ENCODE assay signal across 1 cellular context in the genomic region with DNA sequence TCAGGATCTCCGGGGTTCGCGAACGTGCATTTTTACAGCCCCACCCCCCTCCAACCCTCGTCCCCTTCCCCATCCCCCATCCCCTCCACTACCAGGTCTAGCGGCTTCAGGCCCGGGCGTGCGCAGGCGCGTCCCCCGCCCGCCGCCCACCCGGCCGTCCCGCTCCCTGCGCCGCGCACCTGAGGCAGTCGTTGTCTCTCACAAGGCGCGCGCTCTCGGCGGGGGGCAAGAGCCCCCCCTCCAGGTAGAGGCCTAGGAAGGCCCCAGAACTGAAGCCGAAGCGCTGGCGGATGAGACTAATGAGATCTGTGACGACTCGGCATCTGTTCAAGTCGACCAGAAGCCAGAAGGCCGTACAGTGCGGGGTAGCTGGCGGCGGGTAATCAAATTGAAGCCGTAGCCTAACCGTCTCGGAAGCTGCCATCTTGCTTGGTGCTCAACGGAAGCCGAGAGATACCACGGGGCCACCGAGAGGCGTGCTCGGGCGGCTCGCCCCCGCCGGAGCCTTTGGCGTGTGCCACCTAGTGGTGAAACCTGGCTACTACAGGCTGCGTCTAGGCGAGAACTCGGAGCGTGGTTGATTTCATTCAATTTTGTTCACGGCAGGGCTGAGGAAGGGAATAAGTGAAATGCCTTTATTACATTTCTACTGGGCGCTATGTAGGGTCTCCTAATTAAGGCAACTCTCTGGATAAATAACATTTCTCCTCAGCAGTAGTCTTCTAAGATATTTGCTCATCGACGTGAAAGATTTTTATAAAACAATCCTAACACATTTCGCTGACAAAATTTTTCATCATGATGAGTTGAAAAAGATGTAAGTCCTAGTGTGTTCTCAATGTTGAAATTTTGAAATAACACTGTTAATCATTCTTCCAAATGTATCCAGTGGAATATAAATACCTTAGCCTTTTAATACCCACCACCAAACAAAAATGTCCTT.
TF ChIP-seq lines count a peak whose summit lies in the region.

A gene with protein sequence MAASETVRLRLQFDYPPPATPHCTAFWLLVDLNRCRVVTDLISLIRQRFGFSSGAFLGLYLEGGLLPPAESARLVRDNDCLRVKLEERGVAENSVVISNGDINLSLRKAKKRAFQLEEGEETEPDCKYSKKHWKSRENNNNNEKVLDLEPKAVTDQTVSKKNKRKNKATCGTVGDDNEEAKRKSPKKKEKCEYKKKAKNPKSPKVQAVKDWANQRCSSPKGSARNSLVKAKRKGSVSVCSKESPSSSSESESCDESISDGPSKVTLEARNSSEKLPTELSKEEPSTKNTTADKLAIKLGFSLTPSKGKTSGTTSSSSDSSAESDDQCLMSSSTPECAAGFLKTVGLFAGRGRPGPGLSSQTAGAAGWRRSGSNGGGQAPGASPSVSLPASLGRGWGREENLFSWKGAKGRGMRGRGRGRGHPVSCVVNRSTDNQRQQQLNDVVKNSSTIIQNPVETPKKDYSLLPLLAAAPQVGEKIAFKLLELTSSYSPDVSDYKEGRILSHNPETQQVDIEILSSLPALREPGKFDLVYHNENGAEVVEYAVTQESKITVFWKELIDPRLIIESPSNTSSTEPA (minus strand): TSS at position 455 of the 943 bp plus-strand sequence. CDS start 31 bp downstream, at position 424.

TF ChIP-seq in GM12878, 131 proteins besides CTCF, POLR2A, EP300 and RAD21 (continued from another document and continues in another):
- 0 out of 2 replicates have a peak, but pooled peaks have one; percentile 46 for TF ChIP-seq ZBED1 (IDR thresholded peaks at IDR 0.05; ENCODE audit: borderline replicate concordance)
- peak; percentile 20; the same call in 1 of the 2 replicates for TF ChIP-seq GABPA (IDR thresholded peaks at IDR 0.05; ENCODE audit: low read depth)
- TF ChIP-seq, protein P1, sequence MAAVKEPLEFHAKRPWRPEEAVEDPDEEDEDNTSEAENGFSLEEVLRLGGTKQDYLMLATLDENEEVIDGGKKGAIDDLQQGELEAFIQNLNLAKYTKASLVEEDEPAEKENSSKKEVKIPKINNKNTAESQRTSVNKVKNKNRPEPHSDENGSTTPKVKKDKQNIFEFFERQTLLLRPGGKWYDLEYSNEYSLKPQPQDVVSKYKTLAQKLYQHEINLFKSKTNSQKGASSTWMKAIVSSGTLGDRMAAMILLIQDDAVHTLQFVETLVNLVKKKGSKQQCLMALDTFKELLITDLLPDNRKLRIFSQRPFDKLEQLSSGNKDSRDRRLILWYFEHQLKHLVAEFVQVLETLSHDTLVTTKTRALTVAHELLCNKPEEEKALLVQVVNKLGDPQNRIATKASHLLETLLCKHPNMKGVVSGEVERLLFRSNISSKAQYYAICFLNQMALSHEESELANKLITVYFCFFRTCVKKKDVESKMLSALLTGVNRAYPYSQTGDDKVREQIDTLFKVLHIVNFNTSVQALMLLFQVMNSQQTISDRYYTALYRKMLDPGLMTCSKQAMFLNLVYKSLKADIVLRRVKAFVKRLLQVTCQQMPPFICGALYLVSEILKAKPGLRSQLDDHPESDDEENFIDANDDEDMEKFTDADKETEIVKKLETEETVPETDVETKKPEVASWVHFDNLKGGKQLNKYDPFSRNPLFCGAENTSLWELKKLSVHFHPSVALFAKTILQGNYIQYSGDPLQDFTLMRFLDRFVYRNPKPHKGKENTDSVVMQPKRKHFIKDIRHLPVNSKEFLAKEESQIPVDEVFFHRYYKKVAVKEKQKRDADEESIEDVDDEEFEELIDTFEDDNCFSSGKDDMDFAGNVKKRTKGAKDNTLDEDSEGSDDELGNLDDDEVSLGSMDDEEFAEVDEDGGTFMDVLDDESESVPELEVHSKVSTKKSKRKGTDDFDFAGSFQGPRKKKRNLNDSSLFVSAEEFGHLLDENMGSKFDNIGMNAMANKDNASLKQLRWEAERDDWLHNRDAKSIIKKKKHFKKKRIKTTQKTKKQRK (IDR thresholded peaks at IDR 0.05; ENCODE audit: low read depth, low read length) = no peak
- TF ChIP-seq ZNF217 (IDR thresholded peaks at IDR 0.05) = no peak
- TF ChIP-seq CHD2 (IDR thresholded peaks at IDR 0.05; ENCODE audit: borderline replicate concordance, low read depth, low read length) = 0 out of 2 replicates have a peak, but pooled peaks have one; percentile 22
- TF ChIP-seq NR2C1 (IDR thresholded peaks at IDR 0.05) = no peak
- no peak for TF ChIP-seq SRF (IDR thresholded peaks at IDR 0.05; ENCODE audit: low read depth in 2 of 2, low read length in 2 of 2)
- TF ChIP-seq NR2C2 (IDR thresholded peaks at IDR 0.05; ENCODE audit: borderline replicate concordance, control insufficient read depth, insufficient read length, low read depth) = no peak
- TF ChIP-seq, protein P2, sequence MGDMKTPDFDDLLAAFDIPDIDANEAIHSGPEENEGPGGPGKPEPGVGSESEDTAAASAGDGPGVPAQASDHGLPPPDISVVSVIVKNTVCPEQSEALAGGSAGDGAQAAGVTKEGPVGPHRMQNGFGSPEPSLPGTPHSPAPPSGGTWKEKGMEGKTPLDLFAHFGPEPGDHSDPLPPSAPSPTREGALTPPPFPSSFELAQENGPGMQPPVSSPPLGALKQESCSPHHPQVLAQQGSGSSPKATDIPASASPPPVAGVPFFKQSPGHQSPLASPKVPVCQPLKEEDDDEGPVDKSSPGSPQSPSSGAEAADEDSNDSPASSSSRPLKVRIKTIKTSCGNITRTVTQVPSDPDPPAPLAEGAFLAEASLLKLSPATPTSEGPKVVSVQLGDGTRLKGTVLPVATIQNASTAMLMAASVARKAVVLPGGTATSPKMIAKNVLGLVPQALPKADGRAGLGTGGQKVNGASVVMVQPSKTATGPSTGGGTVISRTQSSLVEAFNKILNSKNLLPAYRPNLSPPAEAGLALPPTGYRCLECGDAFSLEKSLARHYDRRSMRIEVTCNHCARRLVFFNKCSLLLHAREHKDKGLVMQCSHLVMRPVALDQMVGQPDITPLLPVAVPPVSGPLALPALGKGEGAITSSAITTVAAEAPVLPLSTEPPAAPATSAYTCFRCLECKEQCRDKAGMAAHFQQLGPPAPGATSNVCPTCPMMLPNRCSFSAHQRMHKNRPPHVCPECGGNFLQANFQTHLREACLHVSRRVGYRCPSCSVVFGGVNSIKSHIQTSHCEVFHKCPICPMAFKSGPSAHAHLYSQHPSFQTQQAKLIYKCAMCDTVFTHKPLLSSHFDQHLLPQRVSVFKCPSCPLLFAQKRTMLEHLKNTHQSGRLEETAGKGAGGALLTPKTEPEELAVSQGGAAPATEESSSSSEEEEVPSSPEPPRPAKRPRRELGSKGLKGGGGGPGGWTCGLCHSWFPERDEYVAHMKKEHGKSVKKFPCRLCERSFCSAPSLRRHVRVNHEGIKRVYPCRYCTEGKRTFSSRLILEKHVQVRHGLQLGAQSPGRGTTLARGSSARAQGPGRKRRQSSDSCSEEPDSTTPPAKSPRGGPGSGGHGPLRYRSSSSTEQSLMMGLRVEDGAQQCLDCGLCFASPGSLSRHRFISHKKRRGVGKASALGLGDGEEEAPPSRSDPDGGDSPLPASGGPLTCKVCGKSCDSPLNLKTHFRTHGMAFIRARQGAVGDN (IDR thresholded peaks at IDR 0.05) = no peak
- TF ChIP-seq CEBPB (IDR thresholded peaks at IDR 0.05; ENCODE audit: borderline replicate concordance in 1 of 2, low read depth in 2 of 2, low read length in 2 of 2) = no peak
- TF ChIP-seq ESRRA (IDR thresholded peaks at IDR 0.05; ENCODE audit: low read length) = peak; percentile 79; the same call in 1 of the 2 replicates
- 0 out of 2 replicates have a peak, but pooled peaks have one; percentile 48 for TF ChIP-seq BACH1 (IDR thresholded peaks at IDR 0.05; ENCODE audit: borderline replicate concordance)
- TF ChIP-seq, protein P3, sequence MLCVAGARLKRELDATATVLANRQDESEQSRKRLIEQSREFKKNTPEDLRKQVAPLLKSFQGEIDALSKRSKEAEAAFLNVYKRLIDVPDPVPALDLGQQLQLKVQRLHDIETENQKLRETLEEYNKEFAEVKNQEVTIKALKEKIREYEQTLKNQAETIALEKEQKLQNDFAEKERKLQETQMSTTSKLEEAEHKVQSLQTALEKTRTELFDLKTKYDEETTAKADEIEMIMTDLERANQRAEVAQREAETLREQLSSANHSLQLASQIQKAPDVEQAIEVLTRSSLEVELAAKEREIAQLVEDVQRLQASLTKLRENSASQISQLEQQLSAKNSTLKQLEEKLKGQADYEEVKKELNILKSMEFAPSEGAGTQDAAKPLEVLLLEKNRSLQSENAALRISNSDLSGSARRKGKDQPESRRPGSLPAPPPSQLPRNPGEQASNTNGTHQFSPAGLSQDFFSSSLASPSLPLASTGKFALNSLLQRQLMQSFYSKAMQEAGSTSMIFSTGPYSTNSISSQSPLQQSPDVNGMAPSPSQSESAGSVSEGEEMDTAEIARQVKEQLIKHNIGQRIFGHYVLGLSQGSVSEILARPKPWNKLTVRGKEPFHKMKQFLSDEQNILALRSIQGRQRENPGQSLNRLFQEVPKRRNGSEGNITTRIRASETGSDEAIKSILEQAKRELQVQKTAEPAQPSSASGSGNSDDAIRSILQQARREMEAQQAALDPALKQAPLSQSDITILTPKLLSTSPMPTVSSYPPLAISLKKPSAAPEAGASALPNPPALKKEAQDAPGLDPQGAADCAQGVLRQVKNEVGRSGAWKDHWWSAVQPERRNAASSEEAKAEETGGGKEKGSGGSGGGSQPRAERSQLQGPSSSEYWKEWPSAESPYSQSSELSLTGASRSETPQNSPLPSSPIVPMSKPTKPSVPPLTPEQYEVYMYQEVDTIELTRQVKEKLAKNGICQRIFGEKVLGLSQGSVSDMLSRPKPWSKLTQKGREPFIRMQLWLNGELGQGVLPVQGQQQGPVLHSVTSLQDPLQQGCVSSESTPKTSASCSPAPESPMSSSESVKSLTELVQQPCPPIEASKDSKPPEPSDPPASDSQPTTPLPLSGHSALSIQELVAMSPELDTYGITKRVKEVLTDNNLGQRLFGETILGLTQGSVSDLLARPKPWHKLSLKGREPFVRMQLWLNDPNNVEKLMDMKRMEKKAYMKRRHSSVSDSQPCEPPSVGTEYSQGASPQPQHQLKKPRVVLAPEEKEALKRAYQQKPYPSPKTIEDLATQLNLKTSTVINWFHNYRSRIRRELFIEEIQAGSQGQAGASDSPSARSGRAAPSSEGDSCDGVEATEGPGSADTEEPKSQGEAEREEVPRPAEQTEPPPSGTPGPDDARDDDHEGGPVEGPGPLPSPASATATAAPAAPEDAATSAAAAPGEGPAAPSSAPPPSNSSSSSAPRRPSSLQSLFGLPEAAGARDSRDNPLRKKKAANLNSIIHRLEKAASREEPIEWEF (IDR thresholded peaks at IDR 0.05; ENCODE audit: insufficient replicate concordance, low read depth, low read length) = no peak
- TF ChIP-seq, protein P4, sequence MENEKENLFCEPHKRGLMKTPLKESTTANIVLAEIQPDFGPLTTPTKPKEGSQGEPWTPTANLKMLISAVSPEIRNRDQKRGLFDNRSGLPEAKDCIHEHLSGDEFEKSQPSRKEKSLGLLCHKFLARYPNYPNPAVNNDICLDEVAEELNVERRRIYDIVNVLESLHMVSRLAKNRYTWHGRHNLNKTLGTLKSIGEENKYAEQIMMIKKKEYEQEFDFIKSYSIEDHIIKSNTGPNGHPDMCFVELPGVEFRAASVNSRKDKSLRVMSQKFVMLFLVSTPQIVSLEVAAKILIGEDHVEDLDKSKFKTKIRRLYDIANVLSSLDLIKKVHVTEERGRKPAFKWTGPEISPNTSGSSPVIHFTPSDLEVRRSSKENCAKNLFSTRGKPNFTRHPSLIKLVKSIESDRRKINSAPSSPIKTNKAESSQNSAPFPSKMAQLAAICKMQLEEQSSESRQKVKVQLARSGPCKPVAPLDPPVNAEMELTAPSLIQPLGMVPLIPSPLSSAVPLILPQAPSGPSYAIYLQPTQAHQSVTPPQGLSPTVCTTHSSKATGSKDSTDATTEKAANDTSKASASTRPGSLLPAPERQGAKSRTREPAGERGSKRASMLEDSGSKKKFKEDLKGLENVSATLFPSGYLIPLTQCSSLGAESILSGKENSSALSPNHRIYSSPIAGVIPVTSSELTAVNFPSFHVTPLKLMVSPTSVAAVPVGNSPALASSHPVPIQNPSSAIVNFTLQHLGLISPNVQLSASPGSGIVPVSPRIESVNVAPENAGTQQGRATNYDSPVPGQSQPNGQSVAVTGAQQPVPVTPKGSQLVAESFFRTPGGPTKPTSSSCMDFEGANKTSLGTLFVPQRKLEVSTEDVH (IDR thresholded peaks at IDR 0.05; ENCODE audit: low read depth, partially characterized antibody) = peak; percentile 59
- no peak for TF ChIP-seq ETV6 (conservative IDR thresholded peaks at IDR 0.05 in 1 of 2, IDR thresholded peaks at IDR 0.05 in 1 of 2; ENCODE audit: borderline replicate concordance in 1 of 2, low read depth in 1 of 2)
- TF ChIP-seq JUNB (IDR thresholded peaks at IDR 0.05) = no peak
- no peak for TF ChIP-seq MTA3 (IDR thresholded peaks at IDR 0.05; ENCODE audit: borderline replicate concordance, low read length)
- peak; percentile 70 for TF ChIP-seq GATAD2B (conservative IDR thresholded peaks at IDR 0.05; ENCODE audit: low read depth)
- TF ChIP-seq POU2F2 (IDR thresholded peaks at IDR 0.05; ENCODE audit: borderline replicate concordance, low read depth, low read length) = peak; percentile 70; the same call in 2 of the 3 replicates
- TF ChIP-seq NFIC (IDR thresholded peaks at IDR 0.05; ENCODE audit: low read depth, low read length) = no peak
- no peak for TF ChIP-seq SUPT20H (IDR thresholded peaks at IDR 0.05; ENCODE audit: borderline replicate concordance, control insufficient read depth, low read depth, low read length)
- TF ChIP-seq, protein P5, sequence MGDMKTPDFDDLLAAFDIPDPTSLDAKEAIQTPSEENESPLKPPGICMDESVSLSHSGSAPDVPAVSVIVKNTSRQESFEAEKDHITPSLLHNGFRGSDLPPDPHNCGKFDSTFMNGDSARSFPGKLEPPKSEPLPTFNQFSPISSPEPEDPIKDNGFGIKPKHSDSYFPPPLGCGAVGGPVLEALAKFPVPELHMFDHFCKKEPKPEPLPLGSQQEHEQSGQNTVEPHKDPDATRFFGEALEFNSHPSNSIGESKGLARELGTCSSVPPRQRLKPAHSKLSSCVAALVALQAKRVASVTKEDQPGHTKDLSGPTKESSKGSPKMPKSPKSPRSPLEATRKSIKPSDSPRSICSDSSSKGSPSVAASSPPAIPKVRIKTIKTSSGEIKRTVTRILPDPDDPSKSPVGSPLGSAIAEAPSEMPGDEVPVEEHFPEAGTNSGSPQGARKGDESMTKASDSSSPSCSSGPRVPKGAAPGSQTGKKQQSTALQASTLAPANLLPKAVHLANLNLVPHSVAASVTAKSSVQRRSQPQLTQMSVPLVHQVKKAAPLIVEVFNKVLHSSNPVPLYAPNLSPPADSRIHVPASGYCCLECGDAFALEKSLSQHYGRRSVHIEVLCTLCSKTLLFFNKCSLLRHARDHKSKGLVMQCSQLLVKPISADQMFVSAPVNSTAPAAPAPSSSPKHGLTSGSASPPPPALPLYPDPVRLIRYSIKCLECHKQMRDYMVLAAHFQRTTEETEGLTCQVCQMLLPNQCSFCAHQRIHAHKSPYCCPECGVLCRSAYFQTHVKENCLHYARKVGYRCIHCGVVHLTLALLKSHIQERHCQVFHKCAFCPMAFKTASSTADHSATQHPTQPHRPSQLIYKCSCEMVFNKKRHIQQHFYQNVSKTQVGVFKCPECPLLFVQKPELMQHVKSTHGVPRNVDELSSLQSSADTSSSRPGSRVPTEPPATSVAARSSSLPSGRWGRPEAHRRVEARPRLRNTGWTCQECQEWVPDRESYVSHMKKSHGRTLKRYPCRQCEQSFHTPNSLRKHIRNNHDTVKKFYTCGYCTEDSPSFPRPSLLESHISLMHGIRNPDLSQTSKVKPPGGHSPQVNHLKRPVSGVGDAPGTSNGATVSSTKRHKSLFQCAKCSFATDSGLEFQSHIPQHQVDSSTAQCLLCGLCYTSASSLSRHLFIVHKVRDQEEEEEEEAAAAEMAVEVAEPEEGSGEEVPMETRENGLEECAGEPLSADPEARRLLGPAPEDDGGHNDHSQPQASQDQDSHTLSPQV (IDR thresholded peaks at IDR 0.05) = no peak
- TF ChIP-seq KLF5 (IDR thresholded peaks at IDR 0.05; ENCODE audit: partially characterized antibody) = no peak
- no peak for TF ChIP-seq EZH2 (IDR thresholded peaks at IDR 0.05; ENCODE audit: borderline replicate concordance, control insufficient read depth, low read depth, low read length)
- TF ChIP-seq DPF2 (IDR thresholded peaks at IDR 0.05) = peak; percentile 76
- TF ChIP-seq ZNF384 (IDR thresholded peaks at IDR 0.05; ENCODE audit: borderline replicate concordance, low read depth, low read length) = no peak
- peak; percentile 76 for TF ChIP-seq LARP7 (IDR thresholded peaks at IDR 0.05)
- TF ChIP-seq POLR2AphosphoS5 (IDR thresholded peaks at IDR 0.05; ENCODE audit: low read length) = peak; percentile 90
